Comparison of ENCODE assay signal across 8 cellular contexts in the genomic region with DNA sequence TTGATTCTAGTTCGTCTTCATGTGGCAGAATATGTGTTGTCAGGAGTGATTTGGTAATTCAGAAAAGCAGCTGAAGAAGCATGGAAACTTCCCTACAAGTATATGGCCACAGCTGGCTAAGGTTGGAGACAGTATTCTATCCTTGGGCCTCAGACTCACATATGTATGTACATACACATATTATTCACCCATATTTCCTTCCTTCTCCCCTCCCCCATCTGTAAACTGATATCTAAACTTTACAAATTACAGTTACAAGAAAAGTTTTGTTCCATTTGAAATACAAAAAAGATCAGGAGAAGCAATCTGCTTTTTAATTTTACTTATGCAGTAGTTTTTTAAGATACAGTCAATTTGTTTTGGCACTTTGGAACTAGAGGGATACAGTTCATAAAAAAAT. TPM values are rescaled to one million over a fixed set of nuclear protein-coding genes. Genes with fewer than 3 reads are reported as not detected.
DNase-seq lines count a peak whose midpoint lies in the region; ATAC-seq and TF ChIP-seq lines count a peak whose summit lies in the region.

No MANE protein-coding gene starts in this region.

- CTCF ChIA-PET in activated CD8-positive, alpha-beta T cell treated with anti-CD3 and anti-CD28 coated beads for 36 hours (lab: Charles Lee): interaction anchor here (1.0 to 1.3 kb wide), 2 partner anchors 17 to 39 kb away, joined by 3 read pairs; no protein-coding TSS in a partner anchor

- peak overlapping the region; percentile 90 for H3K27ac Mint-ChIP-seq in stimulated activated naive CD8-positive, alpha-beta T cell treated with anti-CD3 and anti-CD28 coated beads, Interleukin-15, Interleukin-2, amounts not matched to agents 100 ng/mL and 50 ng/mL, for 24 hours
- H3K27ac Mint-ChIP-seq in activated CD8-positive, alpha-beta T cell treated with anti-CD3 and anti-CD28 coated beads for 36 hours: peak overlapping the region; percentile 98

- H3K27me3 ChIP-seq in kidney epithelial cell (ENCODE audit: control insufficient read depth, insufficient read depth, low read length): no peaks in the 10 kb centered on the region

- no peaks in the 10 kb centered on the region for H3K36me3 ChIP-seq in kidney epithelial cell (ENCODE audit: control insufficient read depth, insufficient read depth, low read length)

- H3K4me1 Mint-ChIP-seq in stimulated activated naive CD8-positive, alpha-beta T cell treated with anti-CD3 and anti-CD28 coated beads, Interleukin-15, Interleukin-2, amounts not matched to agents 100 ng/mL and 50 ng/mL, for 24 hours (ENCODE audit: low read depth): peaks cover 70% of the 10 kb centered on the region
- peaks cover 49% of the 10 kb centered on the region for H3K4me1 Mint-ChIP-seq in activated CD8-positive, alpha-beta T cell treated with anti-CD3 and anti-CD28 coated beads for 36 hours (ENCODE audit: low read depth)

- peak overlapping the region; percentile 92 for H3K4me3 Mint-ChIP-seq in stimulated activated naive CD8-positive, alpha-beta T cell treated with anti-CD3 and anti-CD28 coated beads, Interleukin-15, Interleukin-2, amounts not matched to agents 100 ng/mL and 50 ng/mL, for 24 hours
- H3K4me3 Mint-ChIP-seq in activated CD8-positive, alpha-beta T cell treated with anti-CD3 and anti-CD28 coated beads for 36 hours: peak overlapping the region; percentile 92

- H3K4me3 ChIP-seq in kidney epithelial cell (ENCODE audit: low read depth, low read length): peak overlapping the region; percentile 68

- POLR2A ChIA-PET in activated CD8-positive, alpha-beta T cell treated with anti-CD3 and anti-CD28 coated beads for 36 hours (lab: Charles Lee): interaction anchor here (1.0 to 1.4 kb wide), 3 partner anchors 8 to 73 kb away, joined by 3 to 4 read pairs (median 3); no protein-coding TSS in a partner anchor

- no peak for DNase-seq in stimulated activated naive CD8-positive, alpha-beta T cell treated with anti-CD3 and anti-CD28 coated beads, Interleukin-15, Interleukin-2, amounts not matched to agents 100 U/mL and 50 U/mL, for 24 hours
- no peak for DNase-seq in activated CD8-positive, alpha-beta T cell treated with anti-CD3 and anti-CD28 coated beads for 36 hours
- DNase-seq in kidney epithelial cell (ENCODE audit: low read depth) (no peak), cerebellum (ENCODE audit: low spot score) (no peak), OCI-M2 (lab: John Stamatoyannopoulos, UW; ENCODE audit: unreplicated experiment) (no peak)
- no peak for DNase-seq in activated effector memory CD4-positive, alpha-beta T cell treated with anti-CD3 and anti-CD28 coated beads, Interleukin-2, amount 50 U/mL, for 16 hours

- intact Hi-C loops in activated CD8-positive, alpha-beta T cell treated with anti-CD3 and anti-CD28 coated beads for 36 hours (cut with micrococcal nuclease): loop anchor here (5.0 to 10.0 kb wide), 2 partner anchors 75 to 383 kb away; no protein-coding TSS in a partner anchor

- TF ChIP-seq CTCF in activated CD8-positive, alpha-beta T cell treated with anti-CD3 and anti-CD28 coated beads for 36 hours (IDR thresholded peaks at IDR 0.05): no peak
- no peak for TF ChIP-seq CTCF in kidney epithelial cell (IDR thresholded peaks at IDR 0.05; ENCODE audit: insufficient read depth, low read length, poor library complexity, severe bottlenecking)

- H3K27me3 Mint-ChIP-seq in stimulated activated naive CD8-positive, alpha-beta T cell treated with anti-CD3 and anti-CD28 coated beads, Interleukin-15, Interleukin-2, amounts not matched to agents 100 ng/mL and 50 ng/mL, for 24 hours: no peaks in the 10 kb centered on the region
- no peaks in the 10 kb centered on the region for H3K27me3 Mint-ChIP-seq in activated CD8-positive, alpha-beta T cell treated with anti-CD3 and anti-CD28 coated beads for 36 hours

- no peak for ATAC-seq in stimulated activated naive CD8-positive, alpha-beta T cell treated with anti-CD3 and anti-CD28 coated beads, Interleukin-15, Interleukin-2, amounts not matched to agents 100 U/mL and 50 U/mL, for 24 hours
- ATAC-seq in activated CD8-positive, alpha-beta T cell treated with anti-CD3 and anti-CD28 coated beads for 36 hours: no peak
- no peak for ATAC-seq in HG03025 (IDR thresholded peaks at IDR 0.05; ENCODE audit: low FRiP score, unreplicated experiment)

- no peaks in the 10 kb centered on the region for H3K9me3 Mint-ChIP-seq in stimulated activated naive CD8-positive, alpha-beta T cell treated with anti-CD3 and anti-CD28 coated beads, Interleukin-15, Interleukin-2, amounts not matched to agents 100 ng/mL and 50 ng/mL, for 24 hours
- no peaks in the 10 kb centered on the region for H3K9me3 Mint-ChIP-seq in activated CD8-positive, alpha-beta T cell treated with anti-CD3 and anti-CD28 coated beads for 36 hours

- H3K36me3 Mint-ChIP-seq in stimulated activated naive CD8-positive, alpha-beta T cell treated with anti-CD3 and anti-CD28 coated beads, Interleukin-15, Interleukin-2, amounts not matched to agents 100 ng/mL and 50 ng/mL, for 24 hours (ENCODE audit: low read depth): peaks cover 53% of the 10 kb centered on the region
- peaks cover 42% of the 10 kb centered on the region for H3K36me3 Mint-ChIP-seq in activated CD8-positive, alpha-beta T cell treated with anti-CD3 and anti-CD28 coated beads for 36 hours (ENCODE audit: low read depth)

RNA-seq across cellular contexts. Expression of a gene that starts 3.1 kb away (rescaled TPM):
- 10 to 100 TPM; 80.5 to 84.0 TPM for total RNA-seq in activated CD8-positive, alpha-beta T cell treated with anti-CD3 and anti-CD28 coated beads for 36 hours
- total RNA-seq in kidney epithelial cell (52.6 and 68.9 TPM in 2 replicates), cerebellum (137 TPM)
